In the genomic region with DNA sequence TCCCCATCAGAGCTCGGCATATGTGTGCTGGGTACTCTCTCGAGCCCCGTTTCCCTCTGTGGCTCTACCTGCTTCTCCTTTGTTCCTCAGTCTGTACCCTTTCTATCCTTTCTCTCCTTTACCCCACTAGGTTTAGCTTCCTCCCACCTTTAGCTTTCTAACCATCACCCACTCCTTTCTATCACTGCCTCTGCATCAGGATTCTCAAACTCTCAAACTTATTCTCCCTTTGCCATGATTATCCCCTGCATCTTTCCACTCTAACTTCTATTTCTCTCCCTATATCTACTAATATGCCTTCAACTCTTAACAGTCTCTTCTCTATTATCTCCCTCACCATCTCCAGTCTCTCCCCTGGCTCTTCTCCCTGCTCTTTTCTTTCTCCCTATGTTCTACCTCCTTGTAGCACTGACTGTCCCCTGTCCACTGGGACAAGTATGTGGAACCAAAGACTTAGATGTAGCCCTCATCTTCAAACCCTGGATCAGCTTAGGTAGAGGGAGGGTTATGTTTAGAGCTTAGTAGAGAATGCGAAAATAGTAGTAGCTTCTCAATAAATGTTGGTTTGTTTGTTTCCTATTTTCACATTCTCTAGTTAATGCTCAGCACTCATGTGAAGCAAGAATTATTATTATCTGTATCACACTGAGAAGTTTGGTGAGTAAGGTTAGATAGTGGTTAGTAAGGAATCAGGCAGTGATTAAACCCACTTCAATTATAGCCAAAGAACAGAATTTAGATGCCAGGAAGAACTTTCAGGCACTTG, we compare ENCODE assay signal across 6 cellular contexts. TPM values are rescaled to one million over a fixed set of nuclear protein-coding genes. Genes with fewer than 3 reads are reported as not detected.
DNase-seq lines count a peak whose midpoint lies in the region; ATAC-seq and TF ChIP-seq lines count a peak whose summit lies in the region.

No MANE protein-coding gene starts in this region.

- H3K27me3 ChIP-seq in BLaER1 treated with 17β-estradiol and CSF1 and Interleukin-3, amounts not matched to agents 10 nM and 100 nM = no peaks in the 10 kb centered on the region

- no TSS peak for BruUV-seq in OCI-LY7 (replicated peaks; lab: Mats Ljungman, UMichigan)

- peaks cover 18% of the 10 kb centered on the region; the same call in 1 of the 2 replicates for H3K79me2 ChIP-seq in OCI-LY7 (ENCODE audit: insufficient read depth, low read depth, low read length)

- H3K36me3 ChIP-seq in BLaER1 treated with 17β-estradiol and CSF1 and Interleukin-3, amounts not matched to agents 10 nM and 100 nM = peaks cover 16 to 47% (median 44%) of the 10 kb centered on the region in 11 experiments
- peaks cover 40% of the 10 kb centered on the region; the same call in 1 of the 2 replicates for H3K36me3 ChIP-seq in OCI-LY7 (ENCODE audit: insufficient read depth, low read length)

- intact Hi-C loops in OCI-LY7 (cut with micrococcal nuclease; ENCODE audit: unreplicated experiment) = no loop called here

- H2AFZ ChIP-seq in OCI-LY7 (ENCODE audit: low read length) = no peak overlapping the region

- CTCF ChIA-PET in OCI-LY7 (lab: Charles Lee; ENCODE audit: unreplicated experiment) = no interaction called here

- no peaks in the 10 kb centered on the region for H3K9me2 ChIP-seq in OCI-LY7 (ENCODE audit: insufficient read depth, low read length)

- TF ChIP-seq CTCF in OCI-LY7 (conservative IDR thresholded peaks at IDR 0.05; ENCODE audit: low read length) = no peak

- H3K27ac ChIP-seq in BLaER1 treated with 17β-estradiol and CSF1 and Interleukin-3, amounts not matched to agents 10 nM and 100 nM = peak overlapping the region in 8 of 11 experiments; percentile 30 to 64 (median 55); a peak in 11 of 22 replicates
- H3K27ac ChIP-seq in OCI-LY7 (ENCODE audit: low read depth, low read length, poor library complexity, severe bottlenecking) = peak overlapping the region; percentile 43

- H3K4me2 ChIP-seq in BLaER1 treated with 17β-estradiol and CSF1 and Interleukin-3, amounts not matched to agents 10 nM and 100 nM = peak overlapping the region; percentile 1 to 100 (median 97); a peak in 20 of 22 replicates
- peak overlapping the region; percentile 100 for H3K4me2 ChIP-seq in OCI-LY7 (ENCODE audit: low read length)

- DNase-seq in OCI-LY7 (ENCODE audit: low spot score) = no peak
- peak; percentile 27 for DNase-seq in iris pigment epithelial cell (ENCODE audit: low read depth)

- peak overlapping the region in 5 of 10 experiments; percentile 82 to 94 (median 86); a peak in 10 of 20 replicates for H3K4me3 ChIP-seq in BLaER1 treated with 17β-estradiol and CSF1 and Interleukin-3, amounts not matched to agents 10 nM and 100 nM
- peak overlapping the region; percentile 91 for H3K4me3 ChIP-seq in OCI-LY7 (ENCODE audit: low read depth, low read length, poor library complexity, severe bottlenecking)

- POLR2A ChIA-PET in OCI-LY7 (lab: Charles Lee) = interaction anchor here (0.6 to 3.7 kb wide), 7 partner anchors 8 to 298 kb away, joined by 3 to 12 read pairs (median 4); a partner anchor contains a TSS

- peak overlapping the region in 8 of 11 experiments; percentile 48 to 87 (median 66); a peak in 15 of 22 replicates for H3K9ac ChIP-seq in BLaER1 treated with 17β-estradiol and CSF1 and Interleukin-3, amounts not matched to agents 10 nM and 100 nM

- ATAC-seq in HG03460 (IDR thresholded peaks at IDR 0.05; ENCODE audit: unreplicated experiment) = no peak
- no peak for ATAC-seq in GM19397 (IDR thresholded peaks at IDR 0.05; ENCODE audit: unreplicated experiment)
- ATAC-seq in HG02852 (IDR thresholded peaks at IDR 0.05; ENCODE audit: unreplicated experiment) = no peak

- peaks cover 37 to 54% (median 45%) of the 10 kb centered on the region in 10 experiments for H3K4me1 ChIP-seq in BLaER1 treated with 17β-estradiol and CSF1 and Interleukin-3, amounts not matched to agents 10 nM and 100 nM
- H3K4me1 ChIP-seq in OCI-LY7 (ENCODE audit: insufficient read depth, low read length, poor library complexity, severe bottlenecking) = peaks cover 40% of the 10 kb centered on the region

- peaks cover 0 to 50% (median 40%) of the 10 kb centered on the region in 11 experiments; a peak in 16 of 22 replicates for H4K20me1 ChIP-seq in BLaER1 treated with 17β-estradiol and CSF1 and Interleukin-3, amounts not matched to agents 10 nM and 100 nM
- H4K20me1 ChIP-seq in OCI-LY7 (ENCODE audit: insufficient read depth, low read length) = peaks cover 17% of the 10 kb centered on the region; the same call in 1 of the 2 replicates

- H3K9me3 ChIP-seq in BLaER1 treated with 17β-estradiol and CSF1 and Interleukin-3, amounts not matched to agents 10 nM and 100 nM (replicated peaks in 1 of 11) = no peaks in the 10 kb centered on the region
- no peaks in the 10 kb centered on the region for H3K9me3 ChIP-seq in OCI-LY7 (ENCODE audit: low read length)

RNA-seq across cellular contexts. Expression of a gene that starts 3.4 kb away (rescaled TPM):
- total RNA-seq in OCI-LY7 (2014; rRNA removed; shearing (Covaris generic)) = 4.5 and 5.2 TPM in 2 replicates
- total RNA-seq in OCI-LY7 (2022) = 18.0 and 19.9 TPM in 2 replicates

RNA-seq across cellular contexts. Expression of a gene that starts 17.5 kb away (rescaled TPM):
- total RNA-seq in OCI-LY7 (2014; rRNA removed; shearing (Covaris generic)) = 102 and 143 TPM in 2 replicates
- 112 and 130 TPM in 2 replicates for total RNA-seq in OCI-LY7 (2022)

RNA-seq across cellular contexts. Expression of a gene that starts 26.1 kb away (rescaled TPM):
- total RNA-seq in OCI-LY7 (2014; rRNA removed; shearing (Covaris generic)) = 6.2 and 8.9 TPM in 2 replicates
- 19.6 and 20.1 TPM in 2 replicates for total RNA-seq in OCI-LY7 (2022)

RNA-seq across cellular contexts. Expression of a gene that starts 30.5 kb away (rescaled TPM):
- total RNA-seq in OCI-LY7 (2014; rRNA removed; shearing (Covaris generic)) = 139 and 161 TPM in 2 replicates
- 152 and 159 TPM in 2 replicates for total RNA-seq in OCI-LY7 (2022)

RNA-seq across cellular contexts. Expression of a gene that starts 38.6 kb away (rescaled TPM):
- 1.5 and 2.3 TPM in 2 replicates for total RNA-seq in OCI-LY7 (2014; rRNA removed; shearing (Covaris generic))
- 3.3 and 4.0 TPM in 2 replicates for total RNA-seq in OCI-LY7 (2022)
